Comparison of ENCODE assay signal across 22 cellular contexts in genomic region chr4:93830090-93830818, GRCh38. TPM values are rescaled to one million over a fixed set of nuclear protein-coding genes. Genes with fewer than 3 reads are reported as not detected.
DNase-seq lines count a peak whose midpoint lies in the region; ATAC-seq and TF ChIP-seq lines count a peak whose summit lies in the region.
"Had no signal": no experiment of that assay in that cellular context is flagged by ENCODE, and none has a peak within 500 bp of the region (broad histone marks: within the 10 kb centered on the region; RNA-seq: fewer than 3 reads in every experiment).

No MANE protein-coding gene starts in this region.

- DNase-seq in Caco-2 (no peak), endothelial cell (ENCODE audit: low spot score) (no peak), midbrain (lab: John Stamatoyannopoulos, UW) (no peak)
- no peak for DNase-seq in stimulated activated CD4-positive, alpha-beta T cell treated with anti-CD3 and anti-CD28 coated beads, Interleukin-2, amount 100 ng/mL, for 48 hours
- no peak for DNase-seq in CD8-positive, alpha-beta memory T cell
- DNase-seq: activated CD4-positive, alpha-beta T cell treated with anti-CD3 and anti-CD28 coated beads, Interleukin-2, amount 50 U/mL, for 1 hour; activated T-cell treated with anti-CD3 and anti-CD28 coated beads, Interleukin-2, amount 50 U/mL, for 24 hours; GDM1; lower lobe of right lung; MM.1S; natural killer cell; NCI-H1694 treated with DMSO at 0.1 percent for 48 hours; right cardiac atrium; stimulated activated CD4-positive, alpha-beta T cell treated with anti-CD3 and anti-CD28 coated beads, Interleukin-1b, Interleukin-23, amount 100 ng/mL, for 48 hours; testis had no signal

- H3K9ac ChIP-seq in HUES6 (ENCODE audit: low read length) = no peak overlapping the region
- no peak overlapping the region for H3K9ac ChIP-seq in neural cell (ENCODE audit: low read length)

- TF ChIP-seq CTCF in Caco-2 (IDR thresholded peaks at IDR 0.05; ENCODE audit: insufficient read depth in 1 of 2, low read depth in 1 of 2, low read length in 1 of 2, severe bottlenecking in 1 of 2, unreplicated experiment in 1 of 2) = no peak
- TF ChIP-seq CTCF in endothelial cell (IDR thresholded peaks at IDR 0.05; ENCODE audit: unreplicated experiment) = no peak
- TF ChIP-seq CTCF in neural cell (IDR thresholded peaks at IDR 0.05; ENCODE audit: poor library complexity, severe bottlenecking) = no peak

- H3K4me2 ChIP-seq in neural cell (ENCODE audit: low read length) = peak overlapping the region; percentile 36

- H3K9me3 Mint-ChIP-seq in Caco-2 (ENCODE audit: unreplicated experiment) (no peaks in the 10 kb centered on the region), endothelial cell (ENCODE audit: unreplicated experiment) (no peaks in the 10 kb centered on the region)
- peaks cover 4 to 25% (median 9%) of the 10 kb centered on the region in 5 donors for H3K9me3 Mint-ChIP-seq in CD8-positive, alpha-beta memory T cell
- H3K9me3 Mint-ChIP-seq: activated T-cell treated with anti-CD3 and anti-CD28 coated beads, Interleukin-2, amount 50 U/mL, for 24 hours had no signal

- no TSS peak for BruUV-seq in Caco-2 (replicated peaks; lab: Mats Ljungman, UMichigan)

- no peak overlapping the region for H2AFZ ChIP-seq in neural cell (ENCODE audit: low read depth, low read length)

- H3K4me1 Mint-ChIP-seq in Caco-2 (ENCODE audit: low read depth, unreplicated experiment) = peaks cover 6% of the 10 kb centered on the region
- H3K4me1 Mint-ChIP-seq in endothelial cell (ENCODE audit: unreplicated experiment) = peaks cover 25% of the 10 kb centered on the region
- peaks cover 2 to 16% (median 5%) of the 10 kb centered on the region in 3 donors for H3K4me1 Mint-ChIP-seq in CD8-positive, alpha-beta memory T cell

- POLR2A ChIA-PET in Caco-2 (lab: Charles Lee) = no interaction called here
- POLR2A ChIA-PET in CD8-positive, alpha-beta memory T cell (lab: Charles Lee) = no interaction called here

- H3K9me2 ChIP-seq in neural cell (ENCODE audit: insufficient read depth, low read length) = no peaks in the 10 kb centered on the region

- H3K79me2 ChIP-seq in neural cell (replicated peaks; ENCODE audit: insufficient read depth, low read length) = no peaks in the 10 kb centered on the region

- peaks cover 3% of the 10 kb centered on the region for H3K27me3 ChIP-seq in Caco-2 (replicated peaks; ENCODE audit: control insufficient read depth, insufficient read depth, low read length)
- peaks cover 100% of the 10 kb centered on the region for H3K27me3 ChIP-seq in HUES6 (ENCODE audit: control insufficient read depth, insufficient read depth, low read length)
- H3K27me3 ChIP-seq in neural cell (ENCODE audit: insufficient read depth, low read depth, low read length) = peaks cover 100% of the 10 kb centered on the region
- peaks cover 17% of the 10 kb centered on the region for H3K27me3 ChIP-seq in CD8-positive, alpha-beta memory T cell (ENCODE audit: insufficient read depth, low read length, poor library complexity, severe bottlenecking)
- H3K27me3 ChIP-seq: testis had no signal

- H3K27ac ChIP-seq in HUES6 (ENCODE audit: low read depth, low read length) (no peak overlapping the region), neural cell (ENCODE audit: low read length) (no peak overlapping the region)
- H3K27ac ChIP-seq in CD8-positive, alpha-beta memory T cell (ENCODE audit: low read depth, low read length) = no peak overlapping the region
- H3K27ac ChIP-seq: lower lobe of right lung, testis had no signal

- intact Hi-C loops in Caco-2 (cut with micrococcal nuclease; ENCODE audit: unreplicated experiment) = no loop called here

- CTCF ChIA-PET in Caco-2 (lab: Charles Lee) = no interaction called here
- CTCF ChIA-PET in CD8-positive, alpha-beta memory T cell (lab: Charles Lee) = no interaction called here

- ATAC-seq in GM18873 (IDR thresholded peaks at IDR 0.05; ENCODE audit: low FRiP score, unreplicated experiment) = no peak
- ATAC-seq: natural killer cell had no signal

- no peaks in the 10 kb centered on the region for H3K36me3 Mint-ChIP-seq in Caco-2 (ENCODE audit: insufficient read depth, unreplicated experiment)
- H3K36me3 Mint-ChIP-seq in endothelial cell (ENCODE audit: low read depth, unreplicated experiment) = peaks cover 4% of the 10 kb centered on the region
- no peaks in the 10 kb centered on the region for H3K36me3 Mint-ChIP-seq in CD8-positive, alpha-beta memory T cell

- H3K27me3 Mint-ChIP-seq in Caco-2 (ENCODE audit: insufficient read depth, unreplicated experiment) (peaks cover 42% of the 10 kb centered on the region), endothelial cell (ENCODE audit: unreplicated experiment) (peaks cover 46% of the 10 kb centered on the region)
- peaks cover 47 to 82% of the 10 kb centered on the region in 2 donors for H3K27me3 Mint-ChIP-seq in CD8-positive, alpha-beta memory T cell

- peak overlapping the region; percentile 81 for H3K4me3 Mint-ChIP-seq in Caco-2 (ENCODE audit: unreplicated experiment)
- H3K4me3 Mint-ChIP-seq in endothelial cell (ENCODE audit: unreplicated experiment) = peak overlapping the region; percentile 86
- H3K4me3 Mint-ChIP-seq in CD8-positive, alpha-beta memory T cell = peak overlapping the region in 1 of 7 donors; percentile 12
- H3K4me3 Mint-ChIP-seq: activated T-cell treated with anti-CD3 and anti-CD28 coated beads, Interleukin-2, amount 50 U/mL, for 24 hours; natural killer cell had no signal

- H4K20me1 ChIP-seq in neural cell (ENCODE audit: insufficient read depth) = no peaks in the 10 kb centered on the region

- H3K4me1 ChIP-seq in Caco-2 (0 out of 2 replicates have a peak, but pooled peaks cover 7% of the 10 kb centered on the region), HUES6 (ENCODE audit: control insufficient read depth, insufficient read depth, low read length) (peaks cover 40% of the 10 kb centered on the region)
- H3K4me1 ChIP-seq in CD8-positive, alpha-beta memory T cell (ENCODE audit: insufficient read depth, low read length) = no peaks in the 10 kb centered on the region

- no peaks in the 10 kb centered on the region for H3F3A ChIP-seq in neural cell (ENCODE audit: insufficient read depth, low read length, poor library complexity, severe bottlenecking)

- no peak for TF ChIP-seq RAD21 in neural cell (conservative IDR thresholded peaks at IDR 0.05)

- H3K27ac Mint-ChIP-seq in Caco-2 (ENCODE audit: unreplicated experiment) (no peak overlapping the region), endothelial cell (ENCODE audit: unreplicated experiment) (peak overlapping the region; percentile 72)
- peak overlapping the region in 1 of 8 donors; percentile 41 for H3K27ac Mint-ChIP-seq in CD8-positive, alpha-beta memory T cell
- H3K27ac Mint-ChIP-seq: activated T-cell treated with anti-CD3 and anti-CD28 coated beads, Interleukin-2, amount 50 U/mL, for 24 hours; natural killer cell had no signal

- H3K36me3 ChIP-seq in Caco-2 (ENCODE audit: control insufficient read depth, insufficient read depth, low read length) (no peaks in the 10 kb centered on the region), HUES6 (ENCODE audit: control insufficient read depth, insufficient read depth, low read length) (no peaks in the 10 kb centered on the region), neural cell (ENCODE audit: insufficient read depth, low read length) (no peaks in the 10 kb centered on the region)
- H3K36me3 ChIP-seq in CD8-positive, alpha-beta memory T cell (ENCODE audit: insufficient read depth, low read length) = no peaks in the 10 kb centered on the region
- H3K36me3 ChIP-seq: lower lobe of right lung had no signal

- H3K9me3 ChIP-seq in Caco-2 (no peaks in the 10 kb centered on the region), HUES6 (ENCODE audit: control insufficient read depth, insufficient read depth, low read depth, low read length) (no peaks in the 10 kb centered on the region), neural cell (ENCODE audit: low read length) (no peaks in the 10 kb centered on the region)
- H3K9me3 ChIP-seq in CD8-positive, alpha-beta memory T cell (ENCODE audit: low read length) = no peaks in the 10 kb centered on the region
- H3K9me3 ChIP-seq: lower lobe of right lung, testis had no signal

- H3K4me3 ChIP-seq in Caco-2 (ENCODE audit: low read depth, low read length) (no peak overlapping the region), HUES6 (ENCODE audit: low read depth, low read length) (peak overlapping the region; percentile 73), neural cell (ENCODE audit: low read length) (peak overlapping the region; percentile 65)
- no peak overlapping the region for H3K4me3 ChIP-seq in CD8-positive, alpha-beta memory T cell (ENCODE audit: low read length)
- H3K4me3 ChIP-seq: lower lobe of right lung had no signal

- no peak for TF ChIP-seq EP300 in neural cell (conservative IDR thresholded peaks at IDR 0.05; ENCODE audit: poor library complexity, severe bottlenecking)

TF ChIP-seq in neural cell, 6 proteins besides CTCF, POLR2A, EP300 and RAD21 (continues in another document):
- TF ChIP-seq POLR2AphosphoS5 (IDR thresholded peaks at IDR 0.05) (peak; percentile 73), TAF1 (IDR thresholded peaks at IDR 0.05; ENCODE audit: low read depth) (no peak), SMC3 (conservative IDR thresholded peaks at IDR 0.05; ENCODE audit: poor library complexity) (no peak)

RNA-seq across cellular contexts. Expression of gene ATOH1, which starts 1.7 kb away (rescaled TPM):
- total RNA-seq in Caco-2 (2022) (not detected in 2 replicates), endothelial cell (ENCODE audit: unreplicated experiment) (not detected)
- polyA plus RNA-seq in neural cell = 0.22 TPM in 1 of 2 replicates, not detected in the other
- not detected in 2 replicates for polyA minus RNA-seq in neural cell
- total RNA-seq in CD8-positive, alpha-beta memory T cell = not detected
- not detected for polyA plus RNA-seq in CD8-positive, alpha-beta memory T cell
- total RNA-seq: endothelial cell of umbilical vein, HepG2, lower lobe of right lung, natural killer cell, NCI-H460, SK-MEL-5, testis had no signal
- polyA plus RNA-seq: endothelial cell of umbilical vein, HepG2 had no signal

Comparison
In these comparisons a context has a peak if more than half of its experiments do, and no peak if none do; other contexts are left out.
1. H3K4me3 ChIP-seq: peak in HUES6 (single experiment) and neural cell (single experiment); none in Caco-2 (single experiment) and CD8-positive, alpha-beta memory T cell (single experiment).